In the genomic region with DNA sequence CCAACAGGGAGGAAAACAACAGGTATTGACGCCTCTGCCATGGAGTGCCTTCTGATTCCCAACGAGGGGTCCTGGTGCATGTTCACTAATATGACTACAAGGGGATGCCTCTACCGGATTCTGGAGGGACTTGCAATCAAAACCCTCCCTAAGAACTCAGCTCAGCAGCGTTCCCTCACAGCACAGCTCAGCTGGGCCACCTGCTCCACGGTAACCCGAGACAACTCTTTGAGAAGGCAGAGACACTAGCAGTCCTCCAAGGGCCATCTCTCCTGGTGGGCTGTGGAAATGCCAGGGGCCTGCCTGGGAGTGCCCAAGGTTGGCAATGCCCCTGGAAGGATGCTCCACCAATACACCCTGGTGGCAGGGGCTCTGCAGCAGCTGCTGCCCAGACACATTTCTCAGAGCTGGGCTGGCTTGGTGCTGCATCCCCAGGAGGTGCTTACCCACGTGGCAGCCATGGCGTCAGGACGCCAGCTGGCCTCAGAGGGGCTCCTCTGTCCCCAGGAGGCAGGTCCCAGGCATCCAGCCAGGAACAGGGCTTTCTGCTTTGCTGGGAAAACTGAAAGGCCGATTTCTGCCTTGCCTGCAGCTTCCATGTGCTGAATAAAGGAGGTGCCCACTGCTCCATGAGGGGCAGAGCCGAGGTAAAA, we compare ENCODE assay signal across 13 cellular contexts. TPM values are rescaled to one million over a fixed set of nuclear protein-coding genes. Genes with fewer than 3 reads are reported as not detected.
A peak's percentile ranks its signal among the peaks of the same experiment; 100 is the strongest.
DNase-seq lines count a peak whose midpoint lies in the region; ATAC-seq and TF ChIP-seq lines count a peak whose summit lies in the region.
"Had no signal": no experiment of that assay in that cellular context is flagged by ENCODE, and none has a peak within 500 bp of the region (broad histone marks: within the 10 kb centered on the region; RNA-seq: fewer than 3 reads in every experiment).

No MANE protein-coding gene starts in this region.

- peak; percentile 68 for DNase-seq in GM23338 (ENCODE audit: low spot score)
- DNase-seq in NCI-H524 (lab: John Stamatoyannopoulos, UW), result peak; percentile 98
- DNase-seq in fibroblast of pulmonary artery (ENCODE audit: low read depth), result peak; percentile 17
- peak; percentile 65 to 96 (median 88) for DNase-seq in posterior cingulate gyrus
- no peak for DNase-seq in NCI-H774 (lab: John Stamatoyannopoulos, UW)
- DNase-seq in NCI-H526 treated with DMSO at 0.1 percent for 48 hours (lab: John Stamatoyannopoulos, UW), result no peak
- no peak for DNase-seq in activated CD4-positive, alpha-beta T cell treated with anti-CD3 and anti-CD28 coated beads for 1 hour
- DNase-seq: activated T-cell treated with anti-CD3 and anti-CD28 coated beads, Interleukin-2, amount 50 U/mL, for 4 hours; effector CD8-positive, alpha-beta T cell; EL; islet precursor cell had no signal

- peaks cover 31% of the 10 kb centered on the region for H3K4me1 ChIP-seq in GM23338 (ENCODE audit: insufficient read depth)

- no peak overlapping the region; the same call in 1 of the 3 replicates for H3K4me3 Mint-ChIP-seq in GM23338
- H3K4me3 Mint-ChIP-seq: activated T-cell treated with anti-CD3 and anti-CD28 coated beads, Interleukin-2, amount 50 U/mL, for 4 hours had no signal

- H3F3A ChIP-seq in GM23338 (replicated peaks; ENCODE audit: low read depth), result peaks cover 9% of the 10 kb centered on the region; the same call in 1 of the 2 replicates

- no peak overlapping the region for H3K27ac Mint-ChIP-seq in GM23338

- peaks cover 6% of the 10 kb centered on the region; the same call in 1 of the 2 replicates for H4K20me1 ChIP-seq in GM23338 (replicated peaks; ENCODE audit: insufficient read depth)

- ATAC-seq in GM23338 (peak; percentile 60), GM18873 (IDR thresholded peaks at IDR 0.05; ENCODE audit: low FRiP score, unreplicated experiment) (no peak)
- ATAC-seq: activated T-cell treated with anti-CD3 and anti-CD28 coated beads, Interleukin-2, amount 50 U/mL, for 4 hours had no signal

- H3K27me3 Mint-ChIP-seq in GM23338 (ENCODE audit: insufficient read depth, low read depth, poor library complexity), result peaks cover 5% of the 10 kb centered on the region

- peaks cover 41% of the 10 kb centered on the region for H3K79me2 ChIP-seq in GM23338 (replicated peaks; ENCODE audit: insufficient read depth)

- H2AFZ ChIP-seq in GM23338, result no peak overlapping the region

- TF ChIP-seq CTCF in GM23338 (conservative IDR thresholded peaks at IDR 0.05; ENCODE audit: low read depth in 2 of 2) (no peak), fibroblast of pulmonary artery (IDR thresholded peaks at IDR 0.05; ENCODE audit: low read length, missing control alignments) (no peak)

- peak overlapping the region; percentile 74; the same call in 1 of the 2 replicates for H3K27ac ChIP-seq in GM23338 (ENCODE audit: low read depth)

- H3K9me3 Mint-ChIP-seq in GM23338, result no peaks in the 10 kb centered on the region
- H3K9me3 Mint-ChIP-seq: activated T-cell treated with anti-CD3 and anti-CD28 coated beads, Interleukin-2, amount 50 U/mL, for 4 hours had no signal

- H3K9me2 ChIP-seq in GM23338 (ENCODE audit: insufficient read depth), result no peaks in the 10 kb centered on the region

- peaks cover 57% of the 10 kb centered on the region for H3K4me1 Mint-ChIP-seq in GM23338

- H3K4me3 ChIP-seq in GM23338 (no peak overlapping the region), fibroblast of pulmonary artery (replicated peaks; ENCODE audit: low read depth, low read length) (no peak overlapping the region)
- H3K4me3 ChIP-seq: sigmoid colon had no signal

- H3K4me2 ChIP-seq in GM23338, result peak overlapping the region; percentile 3; the same call in 1 of the 2 replicates

- H3K36me3 Mint-ChIP-seq in GM23338 (ENCODE audit: low read depth), result peaks cover 11% of the 10 kb centered on the region; the same call in 2 of the 3 replicates

- intact Hi-C loops in posterior cingulate gyrus (cut with DNase I), result no loop called here

- H3K36me3 ChIP-seq in GM23338 (ENCODE audit: insufficient read depth), result no peaks in the 10 kb centered on the region
- H3K36me3 ChIP-seq: sigmoid colon had no signal

- no peaks in the 10 kb centered on the region for H3K27me3 ChIP-seq in GM23338 (ENCODE audit: insufficient read depth)
- H3K27me3 ChIP-seq: sigmoid colon had no signal

TF ChIP-seq in GM23338, 12 proteins besides CTCF, POLR2A, EP300 and RAD21 (continues in another document):
- no peak for TF ChIP-seq NANOG (IDR thresholded peaks at IDR 0.05; ENCODE audit: borderline replicate concordance)
- TF ChIP-seq POLR2AphosphoS5 (IDR thresholded peaks at IDR 0.05; ENCODE audit: low read depth), result no peak
- TF ChIP-seq ZNF114 (CRISPR knock-in tag; IDR thresholded peaks at IDR 0.05), result no peak
- no peak for TF ChIP-seq CREB1 (CRISPR knock-in tag; IDR thresholded peaks at IDR 0.05; ENCODE audit: low read depth)
- TF ChIP-seq EZH2phosphoT487 (IDR thresholded peaks at IDR 0.05; ENCODE audit: unreplicated experiment), result no peak
- TF ChIP-seq STAT1 (IDR thresholded peaks at IDR 0.05; ENCODE audit: unreplicated experiment), result no peak
- TF ChIP-seq, protein P1, sequence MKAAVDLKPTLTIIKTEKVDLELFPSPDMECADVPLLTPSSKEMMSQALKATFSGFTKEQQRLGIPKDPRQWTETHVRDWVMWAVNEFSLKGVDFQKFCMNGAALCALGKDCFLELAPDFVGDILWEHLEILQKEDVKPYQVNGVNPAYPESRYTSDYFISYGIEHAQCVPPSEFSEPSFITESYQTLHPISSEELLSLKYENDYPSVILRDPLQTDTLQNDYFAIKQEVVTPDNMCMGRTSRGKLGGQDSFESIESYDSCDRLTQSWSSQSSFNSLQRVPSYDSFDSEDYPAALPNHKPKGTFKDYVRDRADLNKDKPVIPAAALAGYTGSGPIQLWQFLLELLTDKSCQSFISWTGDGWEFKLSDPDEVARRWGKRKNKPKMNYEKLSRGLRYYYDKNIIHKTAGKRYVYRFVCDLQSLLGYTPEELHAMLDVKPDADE (IDR thresholded peaks at IDR 0.05), result no peak
- TF ChIP-seq ZNF331 (CRISPR knock-in tag; IDR thresholded peaks at IDR 0.05; ENCODE audit: low read depth), result no peak

RNA-seq across cellular contexts. Expression of gene CDIP1, which starts 16.5 kb away (rescaled TPM):
- total RNA-seq in GM23338 (2014; rRNA removed; shearing (Covaris generic)), result 56.3 and 57.6 TPM in 2 replicates
- 38.2 and 39.2 TPM in 2 replicates for polyA plus RNA-seq in GM23338 (2016; fragmentation: Nextera tagmentation; extraction: Ambion mirVana)

RNA-seq across cellular contexts. Expression of gene C16orf96, which starts 34.0 kb away (rescaled TPM):
- 1.2 and 2.2 TPM in 2 replicates for total RNA-seq in GM23338 (2014; rRNA removed; shearing (Covaris generic))
- polyA plus RNA-seq in GM23338 (2016; fragmentation: Nextera tagmentation; extraction: Ambion mirVana), result 0.09 and 0.37 TPM in 2 replicates

RNA-seq across cellular contexts. Expression of gene HMOX2, which starts 45.9 kb away (rescaled TPM):
- total RNA-seq in GM23338 (2014; rRNA removed; shearing (Covaris generic)), result 30.1 and 33.0 TPM in 2 replicates
- 38.1 and 40.9 TPM in 2 replicates for polyA plus RNA-seq in GM23338 (2016; fragmentation: Nextera tagmentation; extraction: Ambion mirVana)

RNA-seq across cellular contexts. Expression of gene NMRAL1, which starts 47.7 kb away (rescaled TPM):
- total RNA-seq in GM23338 (2014; rRNA removed; shearing (Covaris generic)), result 51.8 and 61.7 TPM in 2 replicates
- 50.4 and 50.7 TPM in 2 replicates for polyA plus RNA-seq in GM23338 (2016; fragmentation: Nextera tagmentation; extraction: Ambion mirVana)

Comparison
In these comparisons a context has a peak if more than half of its experiments do, and no peak if none do; other contexts are left out.
1. DNase-seq: peak in GM23338 (single experiment), NCI-H524 (2 of 2), fibroblast of pulmonary artery (single experiment) and posterior cingulate gyrus (10 of 10); none in NCI-H774 (single experiment), NCI-H526 treated with DMSO at 0.1 percent for 48 hours (single experiment) and activated CD4-positive, alpha-beta T cell treated with anti-CD3 and anti-CD28 coated beads for 1 hour (single experiment).